In the genomic region with DNA sequence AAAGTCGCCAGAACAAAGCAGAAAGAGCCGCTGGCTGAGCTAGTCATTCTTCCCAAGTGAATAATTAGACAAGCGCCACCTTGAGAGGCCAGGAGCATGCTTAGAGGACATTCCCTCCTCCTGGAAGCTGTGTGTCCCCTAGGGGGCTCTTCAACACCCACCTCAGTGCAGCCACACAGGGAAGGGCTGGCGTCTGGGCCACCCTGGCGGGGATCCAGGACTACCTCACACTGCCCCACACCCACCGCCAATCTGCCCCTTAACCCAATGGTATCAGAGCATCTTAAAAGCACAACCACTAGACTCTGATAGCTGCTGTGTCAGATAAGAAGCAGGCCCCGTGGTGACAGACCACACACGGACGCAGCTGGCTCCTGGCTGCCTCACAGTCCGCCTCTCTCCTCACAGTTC, we compare ENCODE assay signal across 22 cellular contexts. TPM values are rescaled to one million over a fixed set of nuclear protein-coding genes. Genes with fewer than 3 reads are reported as not detected.
DNase-seq lines count a peak whose midpoint lies in the region; ATAC-seq, FAIRE-seq and TF ChIP-seq lines count a peak whose summit lies in the region.
"Had no signal": no experiment of that assay in that cellular context is flagged by ENCODE, and none has a peak within 500 bp of the region (broad histone marks: within the 10 kb centered on the region; RNA-seq: fewer than 3 reads in every experiment).

No MANE protein-coding gene starts in this region.

- TF ChIP-seq CTCF in epithelial cell of proximal tubule (conservative IDR thresholded peaks at IDR 0.05; ENCODE audit: low read depth, low read length), result peak; percentile 41
- peak in 1 of 3 experiments; percentile 33 for TF ChIP-seq CTCF in nephron (IDR thresholded peaks at IDR 0.05; ENCODE audit: unreplicated experiment in 3 of 3)

- no peak for TF ChIP-seq POLR2A in GM12891 (IDR thresholded peaks at IDR 0.05; ENCODE audit: low read depth, low read length)

- H3K27ac Mint-ChIP-seq in nephron, result peak overlapping the region; percentile 66 to 95 (median 82)
- H3K27ac Mint-ChIP-seq: activated T-helper 2 cell treated with anti-CD3 and anti-CD28 coated beads, Interferon-gamma antibody, Interleukin-2, Interleukin-4, amounts not matched to agents 10 μg/mL and 5 μg/mL and 100 μg/mL, durations not matched to agents 14 hours and 24 hours and 36 hours; CD8-positive, alpha-beta T cell; T-helper 2 cell treated with Interferon-gamma antibody and Interleukin-4, amounts not matched to agents 5 μg/mL and 100 μg/mL, for 36 hours had no signal

- peak; percentile 18 to 29 for DNase-seq in NCI-H187 (lab: John Stamatoyannopoulos, UW)
- DNase-seq in NCI-H187 treated with DMSO at 0.1 percent for 48 hours (lab: John Stamatoyannopoulos, UW), result no peak
- peak; percentile 16 for DNase-seq in HK-2 (ENCODE audit: unreplicated experiment)
- no peak for DNase-seq in epithelial cell of proximal tubule (ENCODE audit: low read depth)
- no peak for DNase-seq in GM12891 (ENCODE audit: insufficient read length, low spot score)
- no peak for DNase-seq in left lobe of liver (ENCODE audit: low spot score)
- DNase-seq: activated CD4-positive, alpha-beta T cell treated with anti-CD3 and anti-CD28 coated beads, Interleukin-2, amount 50 U/mL, for 4 hours; brain microvascular endothelial cell; CD8-positive, alpha-beta T cell; effector CD8-positive, alpha-beta T cell; foreskin melanocyte; Karpas-422; kidney glomerular epithelial cell; NCI-H2081 treated with DMSO at 0.1 percent for 48 hours; RPMI8226; testis had no signal

- no peak for FAIRE-seq in GM12891 (lab: Jason Lieb, UNC)

- H3K4me3 Mint-ChIP-seq in nephron, result no peak overlapping the region
- H3K4me3 Mint-ChIP-seq: CD8-positive, alpha-beta T cell; neural crest cell; T-helper 2 cell treated with Interferon-gamma antibody and Interleukin-4, amounts not matched to agents 5 μg/mL and 100 μg/mL, for 36 hours had no signal

- H3K36me3 Mint-ChIP-seq in nephron (ENCODE audit: low read depth), result peaks cover 50% of the 10 kb centered on the region

- H3K9me3 Mint-ChIP-seq in nephron, result no peaks in the 10 kb centered on the region
- H3K9me3 Mint-ChIP-seq: activated T-helper 2 cell treated with anti-CD3 and anti-CD28 coated beads, Interferon-gamma antibody, Interleukin-2, Interleukin-4, amounts not matched to agents 10 μg/mL and 5 μg/mL and 100 μg/mL, durations not matched to agents 14 hours and 24 hours and 36 hours; CD8-positive, alpha-beta T cell; neural crest cell; T-helper 2 cell treated with Interferon-gamma antibody and Interleukin-4, amounts not matched to agents 5 μg/mL and 100 μg/mL, for 36 hours had no signal

- no peak overlapping the region for H3K4me3 ChIP-seq in epithelial cell of proximal tubule (ENCODE audit: low read depth, low read length)
- H3K4me3 ChIP-seq: smooth muscle cell, testis had no signal

- peaks cover 4% of the 10 kb centered on the region for H3K27me3 Mint-ChIP-seq in nephron (ENCODE audit: low read depth)

- ATAC-seq in HG03139 (IDR thresholded peaks at IDR 0.05; ENCODE audit: unreplicated experiment) (no peak), left lobe of liver (no peak)
- ATAC-seq: CD8-positive, alpha-beta T cell had no signal

- peaks cover 18% of the 10 kb centered on the region for H3K4me1 Mint-ChIP-seq in nephron
- H3K4me1 Mint-ChIP-seq: neural crest cell had no signal

TF ChIP-seq in GM12891, 5 proteins besides CTCF, POLR2A, EP300 and RAD21:
- TF ChIP-seq POU2F2 (IDR thresholded peaks at IDR 0.05; ENCODE audit: low read depth, low read length), result no peak
- TF ChIP-seq SPI1 (IDR thresholded peaks at IDR 0.05; ENCODE audit: low read depth, low read length), result no peak
- TF ChIP-seq PAX5 (IDR thresholded peaks at IDR 0.05; ENCODE audit: insufficient read depth, low read length, severe bottlenecking), result no peak
- no peak for TF ChIP-seq TAF1 (IDR thresholded peaks at IDR 0.05; ENCODE audit: low read depth, low read length)
- no peak for TF ChIP-seq POLR2AphosphoS5 (IDR thresholded peaks at IDR 0.05; ENCODE audit: low read depth, low read length)

RNA-seq across cellular contexts. Expression of gene SETD4, which starts 24.9 kb away (rescaled TPM):
- total RNA-seq in epithelial cell of proximal tubule, result 19.7 and 36.2 TPM in 2 replicates
- 4.9 TPM for polyA plus RNA-seq in GM12891 (2012; ENCODE audit: low read depth, missing spikeins)
- 5.8 TPM for total RNA-seq in left lobe of liver

RNA-seq across cellular contexts. Expression of gene CBR1, which starts 34.4 kb away (rescaled TPM):
- 118 and 128 TPM in 2 replicates for total RNA-seq in epithelial cell of proximal tubule
- 21.3 TPM for polyA plus RNA-seq in GM12891 (2012; ENCODE audit: low read depth, missing spikeins)
- 152 TPM for total RNA-seq in left lobe of liver

Comparison
In these comparisons a context has a peak if more than half of its experiments do, and no peak if none do; other contexts are left out.
1. DNase-seq: peak in NCI-H187 (2 of 2) and HK-2 (single experiment); none in NCI-H187 treated with DMSO at 0.1 percent for 48 hours (single experiment), epithelial cell of proximal tubule (single experiment), GM12891 (single experiment) and left lobe of liver (single experiment).